ENCODE assay signal across 15 cellular contexts in genomic region chr6:149075616-149076354, GRCh38.
DNase-seq lines count a peak whose midpoint lies in the region; ATAC-seq and TF ChIP-seq lines count a peak whose summit lies in the region.
"Had no signal": no experiment of that assay in that cellular context is flagged by ENCODE, and none has a peak within 500 bp of the region (broad histone marks: within the 10 kb centered on the region; RNA-seq: fewer than 3 reads in every experiment).

No MANE protein-coding gene starts in this region.

- peaks cover 24% of the 10 kb centered on the region for H3K4me1 Mint-ChIP-seq in activated T-cell treated with anti-CD3 and anti-CD28 coated beads, Interleukin-2, amount 50 U/mL, for 4 hours (ENCODE audit: low read depth)
- H3K4me1 Mint-ChIP-seq in IgD-negative memory B cell (no peaks in the 10 kb centered on the region), endodermal cell (no peaks in the 10 kb centered on the region)
- H3K4me1 Mint-ChIP-seq in stimulated activated effector memory CD8-positive, alpha-beta T cell treated with anti-CD3 and anti-CD28 coated beads, Interleukin-12 subunit alpha, Interleukin-12 subunit beta, amount 100 ng/mL, for 72 hours, result peaks cover 18% of the 10 kb centered on the region

- in situ Hi-C loops in astrocyte of the spinal cord (cut with HindIII; ENCODE audit: low sequenced_read_pairs), result loop anchor here (25.0 kb wide), 1 partner anchor 362 kb away; no protein-coding TSS in a partner anchor

- TF ChIP-seq CTCF in astrocyte of the spinal cord (IDR thresholded peaks at IDR 0.05; ENCODE audit: low read depth, low read length) (no peak), endodermal cell (conservative IDR thresholded peaks at IDR 0.05) (no peak)

- H3K4me3 ChIP-seq in astrocyte of the spinal cord (ENCODE audit: low read depth, low read length), result no peak overlapping the region
- H3K4me3 ChIP-seq in endodermal cell (ENCODE audit: low read length), result no peak overlapping the region
- H3K4me3 ChIP-seq: cardiac muscle cell, lung, prostate gland had no signal

- peak; percentile 70 to 77 for ATAC-seq in activated T-cell treated with anti-CD3 and anti-CD28 coated beads, Interleukin-2, amount 50 U/mL, for 4 hours
- ATAC-seq in stimulated activated effector memory CD8-positive, alpha-beta T cell treated with anti-CD3 and anti-CD28 coated beads, Interleukin-12 subunit alpha, Interleukin-12 subunit beta, amount 100 ng/mL, for 72 hours, result peak; percentile 78
- ATAC-seq in GM21723 (IDR thresholded peaks at IDR 0.05; ENCODE audit: unreplicated experiment) (no peak), HG03439 (IDR thresholded peaks at IDR 0.05; ENCODE audit: unreplicated experiment) (no peak)

- no peaks in the 10 kb centered on the region for H3K36me3 ChIP-seq in endodermal cell (ENCODE audit: control insufficient read depth, insufficient read depth, low read length)
- H3K36me3 ChIP-seq: cardiac muscle cell, prostate gland had no signal

- no peaks in the 10 kb centered on the region for H3K27me3 ChIP-seq in endodermal cell (ENCODE audit: control insufficient read depth, insufficient read depth, low read length, poor library complexity, severe bottlenecking)
- H3K27me3 ChIP-seq: cardiac muscle cell had no signal

- 92 to 100% methylated on average over 1 to 6 of the region's 6 CpGs for WGBS in endodermal cell (ENCODE audit: insufficient coverage in 1 of 2, insufficient read length in 1 of 2), 2 experiments

- no peak overlapping the region for H3K9ac ChIP-seq in endodermal cell (ENCODE audit: extremely low read depth, low read length, poor library complexity, severe bottlenecking)

- H3K27ac Mint-ChIP-seq in IgD-negative memory B cell (peak overlapping the region in 2 of 3 donors; percentile 2 to 8), endodermal cell (no peak overlapping the region)
- H3K27ac Mint-ChIP-seq in stimulated activated effector memory CD8-positive, alpha-beta T cell treated with anti-CD3 and anti-CD28 coated beads, Interleukin-12 subunit alpha, Interleukin-12 subunit beta, amount 100 ng/mL, for 72 hours, result peak overlapping the region; percentile 75

- H3K27me3 Mint-ChIP-seq in activated T-cell treated with anti-CD3 and anti-CD28 coated beads, Interleukin-2, amount 50 U/mL, for 4 hours (ENCODE audit: low read depth), result no peaks in the 10 kb centered on the region
- H3K27me3 Mint-ChIP-seq in IgD-negative memory B cell, result no peaks in the 10 kb centered on the region
- H3K27me3 Mint-ChIP-seq in endodermal cell (ENCODE audit: insufficient read depth), result no peaks in the 10 kb centered on the region

- no peak overlapping the region for H3K27ac ChIP-seq in endodermal cell (ENCODE audit: low read depth, low read length)
- H3K27ac ChIP-seq: cardiac muscle cell, prostate gland had no signal

- no peaks in the 10 kb centered on the region for H3K36me3 Mint-ChIP-seq in activated T-cell treated with anti-CD3 and anti-CD28 coated beads, Interleukin-2, amount 50 U/mL, for 4 hours (ENCODE audit: insufficient read depth)
- peaks cover 15% of the 10 kb centered on the region for H3K36me3 Mint-ChIP-seq in IgD-negative memory B cell
- no peaks in the 10 kb centered on the region for H3K36me3 Mint-ChIP-seq in stimulated activated effector memory CD8-positive, alpha-beta T cell treated with anti-CD3 and anti-CD28 coated beads, Interleukin-12 subunit alpha, Interleukin-12 subunit beta, amount 100 ng/mL, for 72 hours
- peaks cover 16% of the 10 kb centered on the region for H3K36me3 Mint-ChIP-seq in endodermal cell (ENCODE audit: low read depth)

- H3K9me3 ChIP-seq in endodermal cell (ENCODE audit: control insufficient read depth, low read length), result no peaks in the 10 kb centered on the region
- H3K9me3 ChIP-seq: prostate gland had no signal

- H3K4me3 Mint-ChIP-seq in activated T-cell treated with anti-CD3 and anti-CD28 coated beads, Interleukin-2, amount 50 U/mL, for 4 hours, result peak overlapping the region; percentile 29
- peak overlapping the region in 1 of 4 donors; percentile 73 for H3K4me3 Mint-ChIP-seq in IgD-negative memory B cell
- H3K4me3 Mint-ChIP-seq in stimulated activated effector memory CD8-positive, alpha-beta T cell treated with anti-CD3 and anti-CD28 coated beads, Interleukin-12 subunit alpha, Interleukin-12 subunit beta, amount 100 ng/mL, for 72 hours, result peak overlapping the region; percentile 5
- no peak overlapping the region for H3K4me3 Mint-ChIP-seq in endodermal cell

- H3K4me1 ChIP-seq in endodermal cell (ENCODE audit: control insufficient read depth, insufficient read depth, low read length), result no peaks in the 10 kb centered on the region

- DNase-seq in activated T-cell treated with anti-CD3 and anti-CD28 coated beads, Interleukin-2, amount 50 U/mL, for 4 hours, result no peak
- no peak for DNase-seq in activated T-cell treated with anti-CD3 and anti-CD28 coated beads for 4 hours
- peak; percentile 52 for DNase-seq in astrocyte of the spinal cord (ENCODE audit: low read depth, low spot score)
- peak in 1 of 2 donors; percentile 72 for DNase-seq in stimulated activated effector memory CD8-positive, alpha-beta T cell treated with anti-CD3 and anti-CD28 coated beads, Interleukin-12 subunit alpha, Interleukin-12 subunit beta, amount 100 ng/mL, for 72 hours (ENCODE audit: low spot score in 2 of 2)
- no peak for DNase-seq in endodermal cell
- DNase-seq: activated CD4-positive, CD25-positive, alpha-beta regulatory T cell; C1 segment of cervical spinal cord; NCI-H2081; RPMI8226 had no signal

- H3K9me3 Mint-ChIP-seq in activated T-cell treated with anti-CD3 and anti-CD28 coated beads, Interleukin-2, amount 50 U/mL, for 4 hours, result no peaks in the 10 kb centered on the region
- H3K9me3 Mint-ChIP-seq in IgD-negative memory B cell (no peaks in the 10 kb centered on the region), endodermal cell (no peaks in the 10 kb centered on the region)
- H3K9me3 Mint-ChIP-seq in stimulated activated effector memory CD8-positive, alpha-beta T cell treated with anti-CD3 and anti-CD28 coated beads, Interleukin-12 subunit alpha, Interleukin-12 subunit beta, amount 100 ng/mL, for 72 hours, result no peaks in the 10 kb centered on the region

Comparison
In these comparisons a context has a peak if more than half of its experiments do, and no peak if none do; other contexts are left out.
1. ATAC-seq: peak in activated T-cell treated with anti-CD3 and anti-CD28 coated beads, Interleukin-2, amount 50 U/mL, for 4 hours (2 of 2) and stimulated activated effector memory CD8-positive, alpha-beta T cell treated with anti-CD3 and anti-CD28 coated beads, Interleukin-12 subunit alpha, Interleukin-12 subunit beta, amount 100 ng/mL, for 72 hours (single experiment); none in GM21723 (single experiment) and HG03439 (single experiment).